Comparison of ENCODE assay signal across 12 cellular contexts in genomic region chr12:89861086-89861485, GRCh38.
DNase-seq lines count a peak whose midpoint lies in the region; ATAC-seq lines count a peak whose summit lies in the region.
"Had no signal": no experiment of that assay in that cellular context is flagged by ENCODE, and none has a peak within 500 bp of the region (broad histone marks: within the 10 kb centered on the region; RNA-seq: fewer than 3 reads in every experiment).

No MANE protein-coding gene starts in this region.

- peaks cover 38% of the 10 kb centered on the region for H3K4me1 Mint-ChIP-seq in activated naive CD8-positive, alpha-beta T cell treated with anti-CD3 and anti-CD28 coated beads, Interleukin-2, amount 10 ng/mL, durations not matched to agents 7 days and 5 days

- POLR2A ChIA-PET in activated naive CD8-positive, alpha-beta T cell treated with anti-CD3 and anti-CD28 coated beads, Interleukin-2, amount 10 ng/mL, durations not matched to agents 7 days and 5 days (lab: Charles Lee): interaction anchor here (1.0 to 1.2 kb wide), 2 partner anchors 152 to 229 kb away, joined by 3 to 5 read pairs; partner anchors contain the start of gene ATP2B1

- DNase-seq in activated effector memory CD4-positive, alpha-beta T cell treated with anti-CD3 and anti-CD28 coated beads, Interleukin-2, amount 50 U/mL, for 16 hours: peak; percentile 66
- no peak for DNase-seq in activated effector memory CD4-positive, alpha-beta T cell treated with Interleukin-2 at 50 U/mL for 16 hours
- DNase-seq in M059J (ENCODE audit: low read depth) (peak; percentile 17), renal cortical epithelial cell (ENCODE audit: low read depth) (peak; percentile 22), HT-29 (ENCODE audit: low spot score) (no peak), NCI-H2107 treated with DMSO at 0.1 percent for 48 hours (lab: John Stamatoyannopoulos, UW; ENCODE audit: unreplicated experiment) (no peak)
- DNase-seq in activated naive CD8-positive, alpha-beta T cell treated with anti-CD3 and anti-CD28 coated beads, Interleukin-2, amount 10 ng/mL, durations not matched to agents 7 days and 5 days: no peak
- DNase-seq: endodermal cell, NCI-H1417, NCI-H226 had no signal

- peaks cover 18% of the 10 kb centered on the region for H3K36me3 Mint-ChIP-seq in activated naive CD8-positive, alpha-beta T cell treated with anti-CD3 and anti-CD28 coated beads, Interleukin-2, amount 10 ng/mL, durations not matched to agents 7 days and 5 days

- no peak for ATAC-seq in activated naive CD8-positive, alpha-beta T cell treated with anti-CD3 and anti-CD28 coated beads, Interleukin-2, amount 10 ng/mL, durations not matched to agents 7 days and 5 days (ENCODE audit: low read depth)
- ATAC-seq in GM18867 (IDR thresholded peaks at IDR 0.05; ENCODE audit: unreplicated experiment): no peak

- peaks cover 5% of the 10 kb centered on the region for H3K9me3 Mint-ChIP-seq in activated naive CD8-positive, alpha-beta T cell treated with anti-CD3 and anti-CD28 coated beads, Interleukin-2, amount 10 ng/mL, durations not matched to agents 7 days and 5 days
- H3K9me3 Mint-ChIP-seq: endodermal cell had no signal

- H3K4me3 Mint-ChIP-seq in activated naive CD8-positive, alpha-beta T cell treated with anti-CD3 and anti-CD28 coated beads, Interleukin-2, amount 10 ng/mL, durations not matched to agents 7 days and 5 days: no peak overlapping the region
- H3K4me3 Mint-ChIP-seq: endodermal cell had no signal

- peak overlapping the region; percentile 24 for H3K27ac Mint-ChIP-seq in activated naive CD8-positive, alpha-beta T cell treated with anti-CD3 and anti-CD28 coated beads, Interleukin-2, amount 10 ng/mL, durations not matched to agents 7 days and 5 days
- H3K27ac Mint-ChIP-seq: endodermal cell, progenitor cell of endocrine pancreas had no signal

- no peaks in the 10 kb centered on the region for H3K27me3 Mint-ChIP-seq in activated naive CD8-positive, alpha-beta T cell treated with anti-CD3 and anti-CD28 coated beads, Interleukin-2, amount 10 ng/mL, durations not matched to agents 7 days and 5 days
- H3K27me3 Mint-ChIP-seq: progenitor cell of endocrine pancreas had no signal

Comparison
In these comparisons a context has a peak if more than half of its experiments do, and no peak if none do; other contexts are left out.
1. DNase-seq: peak in activated effector memory CD4-positive, alpha-beta T cell treated with anti-CD3 and anti-CD28 coated beads, Interleukin-2, amount 50 U/mL, for 16 hours (single experiment), M059J (single experiment) and renal cortical epithelial cell (single experiment); none in activated effector memory CD4-positive, alpha-beta T cell treated with Interleukin-2 at 50 U/mL for 16 hours (single experiment), activated naive CD8-positive, alpha-beta T cell treated with anti-CD3 and anti-CD28 coated beads, Interleukin-2, amount 10 ng/mL, durations not matched to agents 7 days and 5 days (single experiment), HT-29 (single experiment) and NCI-H2107 treated with DMSO at 0.1 percent for 48 hours (single experiment).